In the genomic region with DNA sequence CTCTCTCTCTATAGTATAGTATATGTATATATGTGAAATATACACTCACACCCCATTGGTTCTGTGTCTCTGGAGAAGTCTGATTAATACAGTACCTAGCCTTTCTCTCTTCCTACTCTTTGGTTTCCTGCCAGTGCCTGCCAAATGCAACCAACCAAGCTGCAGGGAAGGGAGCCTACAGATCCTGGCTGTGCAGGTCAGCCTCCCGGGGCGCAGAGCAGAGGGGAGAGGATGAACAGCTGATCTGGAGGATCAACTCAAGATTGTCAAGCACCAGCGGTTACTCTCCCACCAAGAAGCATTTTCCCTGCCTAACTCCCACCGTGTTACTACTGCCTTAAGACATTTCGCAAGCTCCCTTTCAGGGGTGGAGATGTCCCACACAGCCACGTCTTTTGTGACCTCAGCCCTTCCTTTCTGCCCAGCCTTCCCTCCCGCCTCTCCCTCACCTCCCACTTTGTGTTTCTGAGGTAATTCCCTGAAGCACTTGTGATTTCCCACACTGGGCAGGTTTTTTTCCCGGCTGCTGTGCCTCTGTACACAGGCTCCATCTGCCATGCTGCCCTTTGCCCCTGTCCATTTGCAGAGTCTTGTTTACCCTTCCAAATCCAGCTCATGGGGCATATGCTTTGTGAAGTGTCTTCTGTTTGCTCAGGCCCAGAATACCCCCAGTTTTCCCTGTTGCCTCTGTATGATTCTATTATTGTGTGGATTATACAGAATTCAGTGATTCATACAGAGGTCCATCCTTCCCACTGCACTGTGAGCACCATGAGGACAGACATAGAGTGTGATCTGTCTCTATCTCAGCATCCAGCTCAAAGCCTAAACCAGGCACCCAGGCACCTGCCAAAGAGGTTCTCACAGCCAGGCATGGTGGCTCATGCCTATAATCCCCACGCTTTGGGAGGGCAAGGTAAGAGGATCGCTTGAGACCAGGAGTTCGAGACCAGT, we compare ENCODE assay signal across 18 cellular contexts. TPM values are rescaled to one million over a fixed set of nuclear protein-coding genes. Genes with fewer than 3 reads are reported as not detected.
DNase-seq lines count a peak whose midpoint lies in the region; ATAC-seq, FAIRE-seq and TF ChIP-seq lines count a peak whose summit lies in the region.
"Had no signal": no experiment of that assay in that cellular context is flagged by ENCODE, and none has a peak within 500 bp of the region (broad histone marks: within the 10 kb centered on the region; RNA-seq: fewer than 3 reads in every experiment).

No MANE protein-coding gene starts in this region.

- H3K27me3 ChIP-seq in esophagus muscularis mucosa: no peaks in the 10 kb centered on the region
- H3K27me3 ChIP-seq in neuronal stem cell (ENCODE audit: control insufficient read depth in 3 of 3, insufficient read depth in 3 of 3, low read depth in 1 of 3, low read length in 3 of 3): peaks cover 0 to 15% (median 0%) of the 10 kb centered on the region in 3 experiments
- H3K27me3 ChIP-seq: BLaER1 had no signal

- TF ChIP-seq EP300 in esophagus muscularis mucosa (IDR thresholded peaks at IDR 0.05): no peak

- no peak overlapping the region for H3K18ac ChIP-seq in neuronal stem cell (ENCODE audit: low read length)

- H3K79me1 ChIP-seq in neuronal stem cell (ENCODE audit: low read depth, low read length): no peaks in the 10 kb centered on the region

- no peaks in the 10 kb centered on the region for H3K4me1 Mint-ChIP-seq in activated CD8-positive, alpha-beta T cell treated with anti-CD3 and anti-CD28 coated beads for 36 hours (ENCODE audit: low read depth)
- H3K4me1 Mint-ChIP-seq: activated CD4-positive, alpha-beta T cell treated with anti-CD3 and anti-CD28 coated beads, Interleukin-2, amount 10 ng/mL, durations not matched to agents 7 days and 5 days; activated T-helper 17 cell treated with anti-CD3 and anti-CD28 coated beads, Interleukin-2, amount 50 U/mL, for 72 hours; stimulated activated naive CD8-positive, alpha-beta T cell treated with anti-CD3 and anti-CD28 coated beads, Interleukin-15, amount 100 ng/mL, for 72 hours had no signal

- TF ChIP-seq POLR2A in esophagus muscularis mucosa (IDR thresholded peaks at IDR 0.05; ENCODE audit: low read depth): no peak

- no peak overlapping the region for H2BK120ac ChIP-seq in neuronal stem cell (ENCODE audit: low read depth, low read length)

- H2AK5ac ChIP-seq in neuronal stem cell (ENCODE audit: low read depth, low read length): no peak overlapping the region

- H3K36me3 ChIP-seq in esophagus muscularis mucosa (no peaks in the 10 kb centered on the region), neuronal stem cell (replicated peaks in 1 of 2; ENCODE audit: control insufficient read depth in 2 of 2, insufficient read depth in 2 of 2, low read length in 2 of 2) (no peaks in the 10 kb centered on the region), kidney (ENCODE audit: control insufficient read depth in 1 of 2, insufficient read depth in 2 of 2, low read length in 2 of 2) (no peaks in the 10 kb centered on the region)
- H3K36me3 ChIP-seq: BLaER1 had no signal

- CTCF ChIA-PET in activated CD8-positive, alpha-beta T cell treated with anti-CD3 and anti-CD28 coated beads for 36 hours (lab: Charles Lee): no interaction called here

- 73% methylated on average over 11 of the region's 11 CpGs for WGBS in esophagus muscularis mucosa
- WGBS in neuronal stem cell (ENCODE audit: extremely low coverage in 2 of 2, insufficient read length in 2 of 2, insufficient replicate concordance in 1 of 2), 2 donors: no CpG with 5 or more reads among the region's 11 CpGs

- no peak overlapping the region for H3K23ac ChIP-seq in neuronal stem cell (ENCODE audit: low read depth, low read length, poor library complexity)

- POLR2A ChIA-PET in activated CD8-positive, alpha-beta T cell treated with anti-CD3 and anti-CD28 coated beads for 36 hours (lab: Charles Lee): no interaction called here

- no peak overlapping the region for H2AFZ ChIP-seq in neuronal stem cell (ENCODE audit: low read length)

- H2BK12ac ChIP-seq in neuronal stem cell (ENCODE audit: low read length): no peak overlapping the region

- peaks cover 10% of the 10 kb centered on the region for H3K27me3 Mint-ChIP-seq in activated CD8-positive, alpha-beta T cell treated with anti-CD3 and anti-CD28 coated beads for 36 hours
- H3K27me3 Mint-ChIP-seq: brain had no signal

- no peaks in the 10 kb centered on the region for H3K36me3 Mint-ChIP-seq in activated CD8-positive, alpha-beta T cell treated with anti-CD3 and anti-CD28 coated beads for 36 hours (ENCODE audit: low read depth)
- H3K36me3 Mint-ChIP-seq: brain had no signal

- FAIRE-seq in kidney (lab: Jason Lieb, UNC): no peak
- FAIRE-seq: RCC 7860 had no signal

- H3K4me1 ChIP-seq in esophagus muscularis mucosa: no peaks in the 10 kb centered on the region
- H3K4me1 ChIP-seq in neuronal stem cell (ENCODE audit: control insufficient read depth in 2 of 2, insufficient read depth in 1 of 2, low read depth in 1 of 2, low read length in 2 of 2): peaks cover 0 to 3% of the 10 kb centered on the region in 2 donors
- H3K4me1 ChIP-seq in kidney (ENCODE audit: control insufficient read depth in 1 of 2, insufficient read depth in 1 of 2, low read depth in 1 of 2, low read length in 2 of 2): no peaks in the 10 kb centered on the region
- H3K4me1 ChIP-seq: BLaER1 had no signal

- H2BK5ac ChIP-seq in neuronal stem cell (ENCODE audit: low read length): no peak overlapping the region

- no peak overlapping the region for H3K4ac ChIP-seq in neuronal stem cell (ENCODE audit: low read length)

- no peak for ATAC-seq in activated CD8-positive, alpha-beta T cell treated with anti-CD3 and anti-CD28 coated beads for 36 hours
- ATAC-seq: activated T-helper 17 cell treated with anti-CD3 and anti-CD28 coated beads, Interleukin-2, amount 50 U/mL, for 72 hours; stimulated activated naive CD8-positive, alpha-beta T cell treated with anti-CD3 and anti-CD28 coated beads, Interleukin-15, amount 100 ng/mL, for 72 hours had no signal

- no peak for TF ChIP-seq CTCF in esophagus muscularis mucosa (IDR thresholded peaks at IDR 0.05)
- no peak for TF ChIP-seq CTCF in kidney (IDR thresholded peaks at IDR 0.05; ENCODE audit: borderline replicate concordance, extremely low read depth, insufficient read depth)
- no peak for TF ChIP-seq CTCF in activated CD8-positive, alpha-beta T cell treated with anti-CD3 and anti-CD28 coated beads for 36 hours (IDR thresholded peaks at IDR 0.05)

- no peak overlapping the region for H3K14ac ChIP-seq in neuronal stem cell (ENCODE audit: low read length)

- H3K9me3 Mint-ChIP-seq in activated CD8-positive, alpha-beta T cell treated with anti-CD3 and anti-CD28 coated beads for 36 hours: no peaks in the 10 kb centered on the region
- H3K9me3 Mint-ChIP-seq: activated CD4-positive, alpha-beta T cell treated with anti-CD3 and anti-CD28 coated beads, Interleukin-2, amount 10 ng/mL, durations not matched to agents 7 days and 5 days; activated T-helper 17 cell treated with anti-CD3 and anti-CD28 coated beads, Interleukin-2, amount 50 U/mL, for 72 hours; stimulated activated naive CD8-positive, alpha-beta T cell treated with anti-CD3 and anti-CD28 coated beads, Interleukin-15, amount 100 ng/mL, for 72 hours; T-helper 2 cell treated with Interferon-gamma antibody and Interleukin-4, amounts not matched to agents 5 μg/mL and 100 μg/mL, for 36 hours had no signal

- H3K9me3 ChIP-seq in esophagus muscularis mucosa (no peaks in the 10 kb centered on the region), neuronal stem cell (replicated peaks in 1 of 2; ENCODE audit: control insufficient read depth in 2 of 2, insufficient read depth in 1 of 2, low read depth in 1 of 2, low read length in 2 of 2) (no peaks in the 10 kb centered on the region), kidney (ENCODE audit: control insufficient read depth in 1 of 2, low read length in 2 of 2) (no peaks in the 10 kb centered on the region)
- H3K9me3 ChIP-seq: BLaER1 had no signal

- no peak overlapping the region for H4K8ac ChIP-seq in neuronal stem cell (ENCODE audit: low read depth, low read length)

- H4K91ac ChIP-seq in neuronal stem cell (ENCODE audit: low read depth, low read length, poor library complexity): no peak overlapping the region

- H3K27ac ChIP-seq in esophagus muscularis mucosa (replicated peaks in 1 of 4): no peak overlapping the region
- no peak overlapping the region for H3K27ac ChIP-seq in neuronal stem cell (replicated peaks; ENCODE audit: low read length)
- no peak overlapping the region for H3K27ac ChIP-seq in kidney (ENCODE audit: low read depth in 2 of 2, low read length in 2 of 2)
- H3K27ac ChIP-seq: BLaER1 had no signal

- H3K9ac ChIP-seq in neuronal stem cell (ENCODE audit: low read depth, low read length, poor library complexity) (peak overlapping the region; percentile 53), kidney (ENCODE audit: low read length in 2 of 2) (no peak overlapping the region)
- H3K9ac ChIP-seq: BLaER1 had no signal

- H3K4me2 ChIP-seq in neuronal stem cell (ENCODE audit: insufficient read depth, low read length, poor library complexity, severe bottlenecking): no peak overlapping the region
- H3K4me2 ChIP-seq: BLaER1 had no signal

- DNase-seq in DMS53 treated with DMSO at 0.1 percent for 48 hours (lab: John Stamatoyannopoulos, UW; ENCODE audit: unreplicated experiment) (peak; percentile 99), NCI-H146 treated with DMSO at 0.1 percent for 48 hours (lab: John Stamatoyannopoulos, UW; ENCODE audit: unreplicated experiment) (peak; percentile 77), esophagus muscularis mucosa (ENCODE audit: extremely low spot score) (peak; percentile 77), neuronal stem cell (ENCODE audit: low spot score) (no peak), kidney (no peak), iPS-NIHi7 (ENCODE audit: extremely low spot score) (no peak)
- no peak for DNase-seq in stimulated activated CD4-positive, alpha-beta T cell treated with anti-CD3 and anti-CD28 coated beads, Interleukin-4, amount 100 ng/mL, for 1 hour
- no peak for DNase-seq in activated CD8-positive, alpha-beta T cell treated with anti-CD3 and anti-CD28 coated beads for 36 hours
- DNase-seq: activated CD4-positive, alpha-beta T cell treated with anti-CD3 and anti-CD28 coated beads, Interleukin-2, amount 10 ng/mL, durations not matched to agents 7 days and 5 days; NCI-H2029; retina; stimulated activated naive CD8-positive, alpha-beta T cell treated with anti-CD3 and anti-CD28 coated beads, Interleukin-15, amount 100 ng/mL, for 72 hours had no signal

- H3K4me3 Mint-ChIP-seq in activated CD8-positive, alpha-beta T cell treated with anti-CD3 and anti-CD28 coated beads for 36 hours: no peak overlapping the region
- H3K4me3 Mint-ChIP-seq: activated CD4-positive, alpha-beta T cell treated with anti-CD3 and anti-CD28 coated beads, Interleukin-2, amount 10 ng/mL, durations not matched to agents 7 days and 5 days; activated T-helper 17 cell treated with anti-CD3 and anti-CD28 coated beads, Interleukin-2, amount 50 U/mL, for 72 hours; brain; stimulated activated naive CD8-positive, alpha-beta T cell treated with anti-CD3 and anti-CD28 coated beads, Interleukin-15, amount 100 ng/mL, for 72 hours; T-helper 2 cell treated with Interferon-gamma antibody and Interleukin-4, amounts not matched to agents 5 μg/mL and 100 μg/mL, for 36 hours had no signal

- peak overlapping the region; percentile 70 for H2BK15ac ChIP-seq in neuronal stem cell (ENCODE audit: low read length)

- intact Hi-C loops in esophagus muscularis mucosa (cut with DNase I): no loop called here
- intact Hi-C loops in kidney (cut with DNase I): no loop called here
- intact Hi-C loops in activated CD8-positive, alpha-beta T cell treated with anti-CD3 and anti-CD28 coated beads for 36 hours (cut with micrococcal nuclease): no loop called here

- no peak overlapping the region for H3K4me3 ChIP-seq in esophagus muscularis mucosa
- H3K4me3 ChIP-seq in neuronal stem cell (ENCODE audit: low read length in 2 of 2): no peak overlapping the region
- H3K4me3 ChIP-seq in kidney (ENCODE audit: low read length in 2 of 2): no peak overlapping the region
- H3K4me3 ChIP-seq: BLaER1 had no signal

- no peak overlapping the region for H3K27ac Mint-ChIP-seq in activated CD8-positive, alpha-beta T cell treated with anti-CD3 and anti-CD28 coated beads for 36 hours
- H3K27ac Mint-ChIP-seq: activated CD4-positive, alpha-beta T cell treated with anti-CD3 and anti-CD28 coated beads, Interleukin-2, amount 10 ng/mL, durations not matched to agents 7 days and 5 days; activated T-helper 17 cell treated with anti-CD3 and anti-CD28 coated beads, Interleukin-2, amount 50 U/mL, for 72 hours; stimulated activated naive CD8-positive, alpha-beta T cell treated with anti-CD3 and anti-CD28 coated beads, Interleukin-15, amount 100 ng/mL, for 72 hours; T-helper 2 cell treated with Interferon-gamma antibody and Interleukin-4, amounts not matched to agents 5 μg/mL and 100 μg/mL, for 36 hours had no signal

RNA-seq across cellular contexts. Expression of gene PAPSS2, which starts 40.9 kb away (rescaled TPM):
- 10 to 100 TPM in 3 of 4 donors, 1 to 10 TPM in 1; 9.6 to 16.7 (median 14.9) TPM for total RNA-seq in esophagus muscularis mucosa
- polyA plus RNA-seq in neuronal stem cell (2013, experiment 1 of 2): 1.1 TPM
- polyA plus RNA-seq in neuronal stem cell (2013, experiment 2 of 2): 1.3 TPM
- 84.2 TPM for total RNA-seq in kidney
- 23.5 TPM for polyA plus RNA-seq in kidney (ENCODE audit: insufficient read depth, low read depth, low replicate concordance)
- under 1 TPM; 0.14 to 0.20 TPM for total RNA-seq in activated CD8-positive, alpha-beta T cell treated with anti-CD3 and anti-CD28 coated beads for 36 hours
- total RNA-seq: G401 had no signal

Comparison
In these comparisons a context has a peak if more than half of its experiments do, and no peak if none do; other contexts are left out.
1. DNase-seq: peak in DMS53 treated with DMSO at 0.1 percent for 48 hours (single experiment), NCI-H146 treated with DMSO at 0.1 percent for 48 hours (single experiment) and esophagus muscularis mucosa (single experiment); none in neuronal stem cell (single experiment), stimulated activated CD4-positive, alpha-beta T cell treated with anti-CD3 and anti-CD28 coated beads, Interleukin-4, amount 100 ng/mL, for 1 hour (single experiment), kidney (single experiment), iPS-NIHi7 (single experiment) and activated CD8-positive, alpha-beta T cell treated with anti-CD3 and anti-CD28 coated beads for 36 hours (single experiment).
2. RNA of gene PAPSS2, which starts 40.9 kb away (total RNA-seq): 84.2 TPM in kidney (single experiment) and 9.6 to 16.7 TPM in esophagus muscularis mucosa; 0.14 to 0.20 TPM in activated CD8-positive, alpha-beta T cell treated with anti-CD3 and anti-CD28 coated beads for 36 hours; every median in the first group is over 4 times any median in the second.